In the genomic region with DNA sequence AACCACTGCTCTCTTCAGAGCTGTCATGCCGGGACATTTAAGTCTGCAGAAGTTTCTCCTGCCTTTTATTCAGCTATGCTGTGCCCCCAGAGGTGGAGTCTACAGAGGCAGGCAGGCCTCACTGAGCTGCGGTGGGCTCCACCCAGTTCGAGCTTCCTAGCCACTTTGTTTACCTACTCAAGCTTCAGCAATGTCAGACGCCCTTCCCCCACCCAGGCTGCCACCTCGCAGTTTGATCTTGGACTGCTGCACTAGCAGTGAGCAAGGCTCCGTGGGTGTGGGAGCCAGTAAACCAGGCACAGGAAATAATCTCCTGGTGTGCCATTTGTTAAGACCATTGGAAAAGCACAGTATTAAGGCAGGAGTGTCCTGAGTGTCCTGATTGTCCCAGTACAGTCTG, we compare ENCODE assay signal across 7 cellular contexts. TPM values are rescaled to one million over a fixed set of nuclear protein-coding genes. Genes with fewer than 3 reads are reported as not detected.
DNase-seq lines count a peak whose midpoint lies in the region; ATAC-seq, FAIRE-seq and TF ChIP-seq lines count a peak whose summit lies in the region.
"Not testable (repeated sequence)": the region's sequence is repeated elsewhere in the genome, so short reads cannot be mapped to it uniquely, and the experiment has no call there.

No MANE protein-coding gene starts in this region.

- not testable (repeated sequence) for H2BK5ac ChIP-seq in trophoblast cell (ENCODE audit: low read depth, low read length, poor library complexity)

- H3K9me3 ChIP-seq in cardiac muscle cell (ENCODE audit: low read depth); HepG2 (ENCODE audit: low read length); trophoblast cell (ENCODE audit: insufficient read depth, low read depth, low read length): not testable (repeated sequence)

- CTCF ChIA-PET in activated naive CD4-positive, alpha-beta T cell treated with anti-CD3 and anti-CD28 coated beads, Interleukin-2, amount 10 ng/mL, durations not matched to agents 7 days and 5 days (lab: Charles Lee); HepG2 (lab: Yijun Ruan, JAX; ENCODE audit: low intra/inter-chr PET ratio, low total read pairs): not testable (repeated sequence)

- H3K79me1 ChIP-seq in trophoblast cell (ENCODE audit: low read length): not testable (repeated sequence)

- H4K8ac ChIP-seq in trophoblast cell (ENCODE audit: low read depth, low read length): not testable (repeated sequence)

- POLR2A ChIA-PET in HepG2 (lab: Yijun Ruan, JAX): not testable (repeated sequence)

- H3K4me3 ChIP-seq in cardiac muscle cell; HepG2 (replicated peaks in 1 of 3; ENCODE audit: insufficient read depth in 1 of 3, low read depth in 2 of 3, low read length in 3 of 3); trophoblast cell (ENCODE audit: low read depth, low read length): not testable (repeated sequence)

- WGBS in HepG2 (ENCODE audit: low lambda C conversion rate): 0% methylated on average over 2 of the region's 6 CpGs
- WGBS in trophoblast cell (ENCODE audit: extremely low coverage, insufficient coverage, insufficient read length): no CpG with 5 or more reads among the region's 6 CpGs

- not testable (repeated sequence) for H3K4me1 ChIP-seq in cardiac muscle cell (ENCODE audit: low read depth)
- H3K4me1 ChIP-seq in HepG2 (ENCODE audit: insufficient read depth, low read length) (peaks cover 12% of the 10 kb centered on the region; the same call in 1 of the 2 replicates), trophoblast cell (ENCODE audit: control insufficient read depth in 1 of 2, insufficient read depth in 2 of 2, low read length in 2 of 2) (peaks cover 7 to 12% of the 10 kb centered on the region in 2 experiments)

- H3K9me3 Mint-ChIP-seq in activated naive CD4-positive, alpha-beta T cell treated with anti-CD3 and anti-CD28 coated beads, Interleukin-2, amount 10 ng/mL, durations not matched to agents 7 days and 5 days: not testable (repeated sequence)

- not testable (repeated sequence) for TF ChIP-seq RAD21 in HepG2 (CRISPR knock-in tag; IDR thresholded peaks at IDR 0.05)

- H2BK120ac ChIP-seq in trophoblast cell (ENCODE audit: insufficient read depth, low read length, poor library complexity): not testable (repeated sequence)

- H4K91ac ChIP-seq in trophoblast cell (ENCODE audit: low read depth, low read length): peak overlapping the region; percentile 14

- H2AFZ ChIP-seq in HepG2 (ENCODE audit: low read length); trophoblast cell (ENCODE audit: insufficient read depth, low read length, poor library complexity): not testable (repeated sequence)

- H2AK5ac ChIP-seq in trophoblast cell (ENCODE audit: low read length): not testable (repeated sequence)

- BruUV-seq in HepG2 (replicated peaks; lab: Mats Ljungman, UMichigan): not testable (repeated sequence)

- H3K4me1 Mint-ChIP-seq in activated naive CD4-positive, alpha-beta T cell treated with anti-CD3 and anti-CD28 coated beads, Interleukin-2, amount 10 ng/mL, durations not matched to agents 7 days and 5 days: not testable (repeated sequence)

- H4K20me1 ChIP-seq in HepG2 (ENCODE audit: insufficient read depth, low read length): not testable (repeated sequence)

- H3K9ac ChIP-seq in HepG2 (ENCODE audit: insufficient read depth, low read depth, low read length); trophoblast cell (ENCODE audit: low read length): not testable (repeated sequence)

- not testable (repeated sequence) for H2BK12ac ChIP-seq in trophoblast cell (ENCODE audit: low read length)

- H3K27me3 ChIP-seq in cardiac muscle cell; HepG2 (ENCODE audit: control insufficient read depth in 1 of 2, insufficient read depth in 2 of 2, low read length in 2 of 2); trophoblast cell (ENCODE audit: insufficient read depth, low read length): not testable (repeated sequence)

- not testable (repeated sequence) for H3K79me2 ChIP-seq in HepG2 (ENCODE audit: insufficient read depth, low read length); trophoblast cell (ENCODE audit: control insufficient read depth, insufficient read depth, low read length, poor library complexity)

- H4K12ac ChIP-seq in trophoblast cell (ENCODE audit: low read depth, low read length): not testable (repeated sequence)

- H3K27ac Mint-ChIP-seq in activated naive CD4-positive, alpha-beta T cell treated with anti-CD3 and anti-CD28 coated beads, Interleukin-2, amount 10 ng/mL, durations not matched to agents 7 days and 5 days: peak overlapping the region; percentile 49

- FAIRE-seq in HepG2 (lab: Jason Lieb, UNC): peak; percentile 42

- peak overlapping the region; percentile 13 for H3K27ac ChIP-seq in cardiac muscle cell
- not testable (repeated sequence) for H3K27ac ChIP-seq in HepG2 (ENCODE audit: extremely low read length, insufficient read depth, low read length); trophoblast cell (ENCODE audit: low read depth, low read length)

- DNase-seq in EH (ENCODE audit: low read depth) (peak; percentile 4), HT-29 (ENCODE audit: low spot score) (peak; percentile 35), NCI-H82 (lab: John Stamatoyannopoulos, UW) (peak; percentile 5), cardiac muscle cell (ENCODE audit: low read depth in 1 of 2, low spot score in 1 of 2) (peak in 1 of 2 donors; percentile 12), HepG2 (ENCODE audit: low spot score) (peak; percentile 15)
- DNase-seq in activated naive CD4-positive, alpha-beta T cell treated with anti-CD3 and anti-CD28 coated beads, Interleukin-2, amount 10 ng/mL, durations not matched to agents 7 days and 5 days: peak; percentile 21
- DNase-seq in trophoblast cell: not testable (repeated sequence)

- intact Hi-C loops in HepG2 (cut with micrococcal nuclease; ENCODE audit: unreplicated experiment): not testable (repeated sequence)

- H3K4ac ChIP-seq in trophoblast cell (ENCODE audit: low read depth, low read length): not testable (repeated sequence)

- not testable (repeated sequence) for TF ChIP-seq EP300 in HepG2 (IDR thresholded peaks at IDR 0.05; ENCODE audit: low read depth in 2 of 2, low read length in 2 of 2); HepG2 (CRISPR knock-in tag; IDR thresholded peaks at IDR 0.05; ENCODE audit: borderline replicate concordance)

- not testable (repeated sequence) for H3K27me3 Mint-ChIP-seq in activated naive CD4-positive, alpha-beta T cell treated with anti-CD3 and anti-CD28 coated beads, Interleukin-2, amount 10 ng/mL, durations not matched to agents 7 days and 5 days

- peak; percentile 32; the same call in 1 of the 3 replicates for ATAC-seq in HepG2

- not testable (repeated sequence) for H3K23ac ChIP-seq in trophoblast cell (ENCODE audit: low read length)

- H3K14ac ChIP-seq in trophoblast cell (ENCODE audit: low read length): peak overlapping the region; percentile 30

- H3K4me2 ChIP-seq in HepG2 (ENCODE audit: low read depth, low read length); trophoblast cell (ENCODE audit: low read length): not testable (repeated sequence)

- not testable (repeated sequence) for TF ChIP-seq CTCF in cardiac muscle cell (IDR thresholded peaks at IDR 0.05; ENCODE audit: low read depth, low read length); HepG2 (CRISPR knock-in tag; IDR thresholded peaks at IDR 0.05)

- not testable (repeated sequence) for H3K18ac ChIP-seq in trophoblast cell (ENCODE audit: low read length)

- not testable (repeated sequence) for H3K4me3 Mint-ChIP-seq in activated naive CD4-positive, alpha-beta T cell treated with anti-CD3 and anti-CD28 coated beads, Interleukin-2, amount 10 ng/mL, durations not matched to agents 7 days and 5 days

- in situ Hi-C loops in HepG2 (cut with HindIII; ENCODE audit: extremely low pct_ligation_motif_present, low pct_unique_long_range_greater_than_20kb): not testable (repeated sequence)

- not testable (repeated sequence) for H3K36me3 Mint-ChIP-seq in activated naive CD4-positive, alpha-beta T cell treated with anti-CD3 and anti-CD28 coated beads, Interleukin-2, amount 10 ng/mL, durations not matched to agents 7 days and 5 days

- TF ChIP-seq POLR2A in HepG2 (IDR thresholded peaks at IDR 0.05; ENCODE audit: insufficient read depth in 1 of 2, low read depth in 2 of 2, low read length in 2 of 2): not testable (repeated sequence)

- H3K36me3 ChIP-seq in cardiac muscle cell; HepG2 (replicated peaks in 1 of 2; ENCODE audit: control insufficient read depth in 1 of 2, insufficient read depth in 2 of 2, low read length in 2 of 2); trophoblast cell (ENCODE audit: control insufficient read depth in 1 of 2, insufficient read depth in 2 of 2, low read length in 2 of 2): not testable (repeated sequence)

RNA-seq across cellular contexts. Expression of gene RRAGB, which starts 56.9 kb away (rescaled TPM):
- 4.3 and 10.4 TPM in 2 replicates for total RNA-seq in HT-29 (2014; rRNA removed; shearing (Covaris generic))
- 20.6 and 38.3 TPM in 2 replicates for total RNA-seq in cardiac muscle cell
- 44.4 and 45.6 TPM in 2 replicates for polyA plus RNA-seq in cardiac muscle cell
- total RNA-seq in HepG2 (2016; rRNA removed; fragmentation: Illumina TruSeq; extraction: Trizol): 11.2 and 12.2 TPM in 2 replicates
- 2.4 TPM in 2 replicates for total RNA-seq in HepG2 (2016; cell fraction: cytosol; rRNA removed; fragmentation: Illumina TruSeq; extraction: Trizol; ENCODE audit: low read depth)
- total RNA-seq in HepG2 (2016; cell fraction: insoluble cytoplasmic fraction; rRNA removed; fragmentation: Illumina TruSeq; extraction: Trizol): 10.0 and 11.6 TPM in 2 replicates
- total RNA-seq in HepG2 (2016; cell fraction: membrane; rRNA removed; fragmentation: Illumina TruSeq; extraction: Trizol): 5.1 and 5.9 TPM in 2 replicates
- total RNA-seq in HepG2 (2016; cell fraction: nucleus; rRNA removed; fragmentation: Illumina TruSeq; extraction: Trizol): 17.6 and 20.8 TPM in 2 replicates
- polyA plus RNA-seq in HepG2 (2011; rRNA removed): 19.9 and 22.1 TPM in 2 replicates
- polyA plus RNA-seq in HepG2 (2011; cell fraction: cytosol; rRNA removed): 4.3 and 5.0 TPM in 2 replicates
- polyA plus RNA-seq in HepG2 (2011; cell fraction: nucleus; rRNA removed): 38.1 and 41.9 TPM in 2 replicates
- polyA plus RNA-seq in HepG2 (2012): 7.1 and 10.3 TPM in 2 replicates
- 1.2 and 2.2 TPM in 2 replicates for polyA plus RNA-seq in HepG2 (2016; cell fraction: cytosol; fragmentation: Illumina TruSeq; extraction: Trizol; ENCODE audit: low read depth)
- 7.7 and 10.0 TPM in 2 replicates for polyA plus RNA-seq in HepG2 (2016; cell fraction: insoluble cytoplasmic fraction; fragmentation: Illumina TruSeq; extraction: Trizol; ENCODE audit: low read depth)
- polyA plus RNA-seq in HepG2 (2016; cell fraction: membrane; fragmentation: Illumina TruSeq; extraction: Trizol; ENCODE audit: low read depth): 2.2 and 2.9 TPM in 2 replicates
- polyA plus RNA-seq in HepG2 (2016; cell fraction: nucleus; fragmentation: Illumina TruSeq; extraction: Trizol; ENCODE audit: insufficient read depth, low read depth): 26.7 and 29.2 TPM in 2 replicates
- polyA minus RNA-seq in HepG2 (2011; rRNA and poly(A)+ RNA removed; ENCODE audit: low replicate concordance): 12.2 and 52.5 TPM in 2 replicates
- 4.2 and 5.9 TPM in 2 replicates for polyA minus RNA-seq in HepG2 (2011; cell fraction: cytosol; rRNA and poly(A)+ RNA removed)
- polyA minus RNA-seq in HepG2 (2011; cell fraction: nucleus; rRNA and poly(A)+ RNA removed): 27.0 and 40.2 TPM in 2 replicates
- polyA plus RNA-seq in trophoblast cell (2013): 15.7 and 18.6 TPM in 2 replicates
